In the genomic region with DNA sequence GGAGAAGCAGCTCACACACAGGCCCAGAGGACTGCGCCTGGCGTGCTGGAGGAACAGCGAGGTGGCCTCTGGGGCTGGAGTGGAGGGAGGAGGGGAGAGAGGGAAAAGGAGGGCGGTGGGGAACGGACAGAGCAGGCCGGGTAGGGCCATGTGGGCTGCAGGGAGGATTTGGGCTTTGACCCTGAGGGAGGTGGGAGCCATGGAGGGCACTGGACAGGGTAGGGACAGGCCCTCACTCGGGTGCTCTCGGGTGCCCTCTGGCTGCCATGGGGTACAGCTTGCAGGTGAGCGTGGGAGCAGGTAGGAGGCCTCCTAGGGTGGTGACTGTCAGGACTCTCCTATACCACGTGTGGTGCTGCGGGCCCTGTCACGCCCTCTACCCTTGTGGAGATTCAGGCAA, we compare ENCODE assay signal across 12 cellular contexts. TPM values are rescaled to one million over a fixed set of nuclear protein-coding genes. Genes with fewer than 3 reads are reported as not detected.
A peak's percentile ranks its signal among the peaks of the same experiment; 100 is the strongest.
DNase-seq lines count a peak whose midpoint lies in the region; ATAC-seq and TF ChIP-seq lines count a peak whose summit lies in the region.
"Had no signal": no experiment of that assay in that cellular context is flagged by ENCODE, and none has a peak within 500 bp of the region (broad histone marks: within the 10 kb centered on the region; RNA-seq: fewer than 3 reads in every experiment).

No MANE protein-coding gene starts in this region.

- no peak overlapping the region for H3K4me3 Mint-ChIP-seq in H9

- no peak overlapping the region for H3K27ac Mint-ChIP-seq in H9

- H4K8ac ChIP-seq in H9 (replicated peaks; ENCODE audit: insufficient read length, low read depth, low read length): no peak overlapping the region

- H3K4me1 Mint-ChIP-seq in H9: no peaks in the 10 kb centered on the region

- in situ Hi-C loops in astrocyte of the spinal cord (cut with HindIII; ENCODE audit: low sequenced_read_pairs): no loop called here

- H2BK120ac ChIP-seq in H9 (ENCODE audit: low read depth, low read length, poor library complexity, severe bottlenecking): no peak overlapping the region

- H3K27me3 ChIP-seq in H9 (ENCODE audit: insufficient read depth, low read length) (no peaks in the 10 kb centered on the region), osteoblast (ENCODE audit: insufficient read depth, low read length) (no peaks in the 10 kb centered on the region)

- no peak overlapping the region for H3K18ac ChIP-seq in H9 (ENCODE audit: insufficient read length, low read depth, low read length)

- H3K27ac ChIP-seq in H9 (ENCODE audit: insufficient read length, low read depth, low read length) (no peak overlapping the region), osteoblast (ENCODE audit: low read depth, low read length) (no peak overlapping the region)

- H3K23me2 ChIP-seq in H9 (ENCODE audit: insufficient read length, low read depth, low read length, poor library complexity, severe bottlenecking): no peaks in the 10 kb centered on the region

- no peak overlapping the region for H3K14ac ChIP-seq in H9 (ENCODE audit: insufficient read depth, low read length)

- TF ChIP-seq CTCF in H9 (conservative IDR thresholded peaks at IDR 0.05) (peak; percentile 47), astrocyte of the spinal cord (IDR thresholded peaks at IDR 0.05; ENCODE audit: low read depth, low read length) (peak; percentile 9), osteoblast (IDR thresholded peaks at IDR 0.05; ENCODE audit: extremely low read depth, low read depth, low read length) (no peak)

- no peaks in the 10 kb centered on the region for H3K79me1 ChIP-seq in H9 (ENCODE audit: insufficient read depth, low read depth, low read length, poor library complexity, severe bottlenecking)

- H2AK5ac ChIP-seq in H9 (ENCODE audit: insufficient read length, low read length): no peak overlapping the region

- H3K4me3 ChIP-seq in astrocyte of the spinal cord (ENCODE audit: low read depth, low read length) (no peak overlapping the region), osteoblast (ENCODE audit: insufficient read depth, low read length) (no peak overlapping the region)

- H3K9ac ChIP-seq in H9 (ENCODE audit: extremely low read depth, insufficient read length, low read length): no peak overlapping the region

- no peak overlapping the region for H2BK12ac ChIP-seq in H9 (ENCODE audit: insufficient read length, low read depth, low read length)

- no peaks in the 10 kb centered on the region for H3K9me3 Mint-ChIP-seq in H9

- H4K5ac ChIP-seq in H9 (ENCODE audit: insufficient read length, low read depth, low read length): no peak overlapping the region

- no peaks in the 10 kb centered on the region for H3K79me2 ChIP-seq in H9 (ENCODE audit: insufficient read depth, low read length)
- H3K79me2 ChIP-seq in osteoblast (ENCODE audit: insufficient read depth, low read length): no peaks in the 10 kb centered on the region

- peaks cover 46% of the 10 kb centered on the region for H3K36me3 ChIP-seq in osteoblast (ENCODE audit: insufficient read depth, low read length)

- H3K27me3 Mint-ChIP-seq in H9 (ENCODE audit: low read depth): no peaks in the 10 kb centered on the region

- no peak overlapping the region for H3K4me2 ChIP-seq in H9 (ENCODE audit: insufficient read depth, insufficient read length, low read length)
- H3K4me2 ChIP-seq in osteoblast (ENCODE audit: insufficient read depth, low read length): no peak overlapping the region

- H3K23ac ChIP-seq in H9 (ENCODE audit: insufficient read length, low read depth, low read length): no peak overlapping the region

- H3K4me1 ChIP-seq in H9 (ENCODE audit: insufficient read depth, low read length) (no peaks in the 10 kb centered on the region), osteoblast (ENCODE audit: insufficient read depth, low read length) (no peaks in the 10 kb centered on the region)
- H3K4me1 ChIP-seq: Caco-2 had no signal

- H3T11ph ChIP-seq in H9 (ENCODE audit: low read length): no peak overlapping the region

- H3K9me3 ChIP-seq in H9 (ENCODE audit: control insufficient read depth, low read depth, low read length) (no peaks in the 10 kb centered on the region), osteoblast (ENCODE audit: low read depth, low read length) (no peaks in the 10 kb centered on the region)
- H3K9me3 ChIP-seq: Caco-2 had no signal

- no peak overlapping the region for H2AFZ ChIP-seq in H9 (ENCODE audit: low read length)
- H2AFZ ChIP-seq in osteoblast (ENCODE audit: low read length): no peak overlapping the region

- H3K36me3 Mint-ChIP-seq in H9 (ENCODE audit: insufficient read depth in 1 of 3, low read depth in 3 of 3): peaks cover 18 to 46% (median 41%) of the 10 kb centered on the region in 3 experiments; a peak in 6 of 7 replicates

- H2BK5ac ChIP-seq in H9 (ENCODE audit: insufficient read length, low read length): no peak overlapping the region

- peaks cover 3% of the 10 kb centered on the region for H4K20me1 ChIP-seq in H9 (ENCODE audit: control insufficient read depth, insufficient read depth, insufficient read length)
- H4K20me1 ChIP-seq in osteoblast (ENCODE audit: insufficient read depth, low read length): peaks cover 4% of the 10 kb centered on the region

- no peak overlapping the region for H4K91ac ChIP-seq in H9 (ENCODE audit: insufficient read length, low read depth, low read length)

- no peak overlapping the region for H3K56ac ChIP-seq in H9 (ENCODE audit: insufficient read length, low read depth, low read length)

- ATAC-seq in GM21717 (IDR thresholded peaks at IDR 0.05; ENCODE audit: unreplicated experiment): no peak

- DNase-seq in H9 (peak; percentile 65), astrocyte of the spinal cord (ENCODE audit: low read depth, low spot score) (no peak), osteoblast (ENCODE audit: insufficient read length, low spot score, missing footprints) (peak; percentile 84), H4 (ENCODE audit: low spot score) (no peak), NCI-H2196 (lab: John Stamatoyannopoulos, UW; ENCODE audit: unreplicated experiment) (no peak)
- DNase-seq: activated T-cell treated with anti-CD3 and anti-CD28 coated beads, Interleukin-2, amount 50 U/mL, for 1 hour; Caco-2; erythroblast; NCI-H2029 treated with DMSO at 0.1 percent for 48 hours; stimulated activated naive CD4-positive, alpha-beta T cell treated with Interleukin-2 at 50 U/mL for 16 hours had no signal

- no peak overlapping the region for H2BK20ac ChIP-seq in H9 (ENCODE audit: low read depth, low read length, poor library complexity, severe bottlenecking)

- H2BK15ac ChIP-seq in H9 (ENCODE audit: low read depth, low read length): no peak overlapping the region

- H3K4ac ChIP-seq in H9 (ENCODE audit: low read depth, low read length): no peak overlapping the region

- WGBS in H9 (ENCODE audit: extremely low coverage, insufficient read length, low lambda C conversion rate): no CpG with 5 or more reads among the region's 12 CpGs

RNA-seq across cellular contexts. Expression of gene PLIN4, which starts 22.8 kb away (rescaled TPM):
- total RNA-seq in H9 (2021) (0.90 and 1.1 TPM in 2 replicates), osteoblast (under 0.01 TPM in 2 replicates)
- 0.75 and 1.4 TPM in 2 replicates for total RNA-seq in H4 (2014; rRNA removed; shearing (Covaris generic))
- total RNA-seq: RPMI7951 had no signal

RNA-seq across cellular contexts. Expression of gene HDGFL2, which starts 23.4 kb away (rescaled TPM):
- total RNA-seq in H9 (2021) (108 and 117 TPM in 2 replicates), osteoblast (44.2 and 48.5 TPM in 2 replicates)
- total RNA-seq in H4 (2014; rRNA removed; shearing (Covaris generic)): 22.0 and 34.2 TPM in 2 replicates

RNA-seq across cellular contexts. Expression of gene UBXN6, which starts 37.9 kb away (rescaled TPM):
- total RNA-seq in H9 (2021): 34.1 and 39.0 TPM in 2 replicates
- 120 and 136 TPM in 2 replicates for total RNA-seq in osteoblast
- total RNA-seq in H4 (2014; rRNA removed; shearing (Covaris generic)): 90.1 and 114 TPM in 2 replicates

RNA-seq across cellular contexts. Expression of gene PLIN5, which starts 39.6 kb away (rescaled TPM):
- 2.7 and 3.9 TPM in 2 replicates for total RNA-seq in H9 (2021)
- 0.36 TPM in 1 of 2 replicates, not detected in the other for total RNA-seq in osteoblast
- total RNA-seq in H4 (2014; rRNA removed; shearing (Covaris generic)): 0.25 TPM in 1 of 2 replicates, not detected in the other
- total RNA-seq: RPMI7951 had no signal

RNA-seq across cellular contexts. Expression of gene LRG1, which starts 44.4 kb away (rescaled TPM):
- total RNA-seq in H9 (2021) (0.24 and 0.50 TPM in 2 replicates), osteoblast (not detected in 2 replicates)
- 0.29 and 0.43 TPM in 2 replicates for total RNA-seq in H4 (2014; rRNA removed; shearing (Covaris generic))
- total RNA-seq: RPMI7951 had no signal

Comparison
In these comparisons a context has a peak if more than half of its experiments do, and no peak if none do; other contexts are left out.
1. DNase-seq: peak in H9 (single experiment) and osteoblast (single experiment); none in astrocyte of the spinal cord (single experiment), H4 (single experiment) and NCI-H2196 (single experiment).